In the genomic region with DNA sequence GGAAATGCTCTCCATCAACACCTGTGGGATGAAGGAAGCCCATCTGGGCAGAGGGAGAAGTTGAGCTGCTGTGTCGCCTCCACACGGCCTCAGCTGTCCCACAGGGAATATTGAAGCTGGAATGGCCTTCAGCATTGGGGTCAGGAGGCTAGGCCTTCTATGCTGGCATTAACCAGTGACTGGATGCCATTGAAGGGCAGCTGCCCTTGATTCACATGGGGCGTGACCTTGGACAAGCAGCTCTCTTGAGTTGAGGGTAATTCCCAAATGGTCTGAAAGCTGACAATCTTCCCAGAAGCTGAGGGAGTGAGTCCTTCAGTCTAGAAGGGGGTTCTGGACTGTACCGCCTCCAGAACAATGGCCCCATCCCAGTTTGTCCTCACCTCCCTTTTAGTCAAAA, we compare ENCODE assay signal across 9 cellular contexts. TPM values are rescaled to one million over a fixed set of nuclear protein-coding genes. Genes with fewer than 3 reads are reported as not detected.
DNase-seq lines count a peak whose midpoint lies in the region; ATAC-seq and TF ChIP-seq lines count a peak whose summit lies in the region.
"Had no signal": no experiment of that assay in that cellular context is flagged by ENCODE, and none has a peak within 500 bp of the region (broad histone marks: within the 10 kb centered on the region; RNA-seq: fewer than 3 reads in every experiment).

No MANE protein-coding gene starts in this region.

- H3K36me3 Mint-ChIP-seq in MCF 10A (ENCODE audit: insufficient read depth, unreplicated experiment) = peaks cover 92% of the 10 kb centered on the region

- peaks cover 29% of the 10 kb centered on the region for H3K4me1 Mint-ChIP-seq in MCF 10A (ENCODE audit: insufficient read depth, unreplicated experiment)

- peaks cover 17% of the 10 kb centered on the region for H3K79me2 ChIP-seq in mammary epithelial cell (ENCODE audit: insufficient read depth, low read length)

- no peak for TF ChIP-seq POLR2A in tibial nerve (IDR thresholded peaks at IDR 0.05)

- 87% methylated on average over 4 of the region's 4 CpGs for WGBS in mammary epithelial cell (ENCODE audit: low coverage, missing lambda C conversion rate)
- WGBS in tibial nerve, 2 donors = 34 to 50% methylated on average over 4 of the region's 4 CpGs

- TF ChIP-seq CTCF in MCF 10A (IDR thresholded peaks at IDR 0.05; ENCODE audit: unreplicated experiment) = no peak
- no peak for TF ChIP-seq CTCF in mammary epithelial cell (conservative IDR thresholded peaks at IDR 0.05 in 1 of 2, IDR thresholded peaks at IDR 0.05 in 1 of 2; ENCODE audit: extremely low read depth in 1 of 2, insufficient read depth in 1 of 2, low read depth in 1 of 2, low read length in 2 of 2)
- TF ChIP-seq CTCF in tibial nerve (IDR thresholded peaks at IDR 0.05) = no peak
- TF ChIP-seq CTCF in mucosa of descending colon (IDR thresholded peaks at IDR 0.05) = no peak

- H3K27ac ChIP-seq in mammary epithelial cell (ENCODE audit: insufficient read depth, low read depth, low read length) (no peak overlapping the region), mucosa of rectum (ENCODE audit: low read depth in 2 of 2, low read length in 2 of 2) (peak overlapping the region; percentile 95 to 97), tibial nerve (peak overlapping the region in 3 of 4 donors; percentile 85 to 94 (median 90))

- in situ Hi-C loops in mammary epithelial cell (cut with MboI; ENCODE audit: low sequenced_read_pairs in 2 of 2) = loop anchor here in 1 of 2 donors (25.0 kb wide), 1 partner anchor 168 kb away; no protein-coding TSS in a partner anchor

- H3K4me3 Mint-ChIP-seq in MCF 10A (ENCODE audit: unreplicated experiment) = peak overlapping the region; percentile 73

- peak overlapping the region; percentile 92 for H3K27ac Mint-ChIP-seq in MCF 10A (ENCODE audit: low read depth, unreplicated experiment)

- H3K9me3 ChIP-seq in mammary epithelial cell (replicated peaks; ENCODE audit: insufficient read depth, low read length) (no peaks in the 10 kb centered on the region), adipocyte (ENCODE audit: control insufficient read depth, low read length) (no peaks in the 10 kb centered on the region), mucosa of rectum (ENCODE audit: control insufficient read depth in 2 of 2, low read length in 2 of 2) (no peaks in the 10 kb centered on the region), tibial nerve (no peaks in the 10 kb centered on the region), mucosa of descending colon (no peaks in the 10 kb centered on the region)

- POLR2A ChIA-PET in MCF 10A (lab: Yijun Ruan, JAX) = interaction anchor here (1.1 to 1.5 kb wide), 3 partner anchors 13 to 31 kb away, joined by 3 to 7 read pairs (median 6); no protein-coding TSS in a partner anchor

- no peak for TF ChIP-seq EP300 in tibial nerve (IDR thresholded peaks at IDR 0.05)

- peaks cover 6% of the 10 kb centered on the region for H3K36me3 ChIP-seq in mammary epithelial cell (ENCODE audit: insufficient read depth, low read length)
- peaks cover 50% of the 10 kb centered on the region for H3K36me3 ChIP-seq in adipocyte (ENCODE audit: control insufficient read depth, insufficient read depth, low read length, severe bottlenecking)
- peaks cover 32 to 53% of the 10 kb centered on the region in 2 donors for H3K36me3 ChIP-seq in mucosa of rectum (ENCODE audit: control insufficient read depth in 2 of 2, insufficient read depth in 2 of 2, low read length in 2 of 2)
- H3K36me3 ChIP-seq in tibial nerve = peaks cover 0 to 36% (median 0%) of the 10 kb centered on the region in 3 donors
- no peaks in the 10 kb centered on the region for H3K36me3 ChIP-seq in mucosa of descending colon (ENCODE audit: low read depth)

- CTCF ChIA-PET in MCF 10A (lab: Yijun Ruan, JAX) (interaction anchor here (0.6 to 1.7 kb wide), 8 partner anchors 10 to 109 kb away, joined by 3 to 8 read pairs (median 4); no protein-coding TSS in a partner anchor), mammary epithelial cell (lab: Charles Lee; ENCODE audit: low non-redundant PET) (no interaction called here)

- no peak overlapping the region for H3K4me3 ChIP-seq in mammary epithelial cell (replicated peaks in 1 of 3; ENCODE audit: insufficient read depth in 1 of 3, low read depth in 2 of 3, low read length in 3 of 3)
- H3K4me3 ChIP-seq in adipocyte (ENCODE audit: low read length) = peak overlapping the region; percentile 52
- peak overlapping the region; percentile 62 to 65 for H3K4me3 ChIP-seq in mucosa of rectum (ENCODE audit: low read length in 2 of 2)
- H3K4me3 ChIP-seq in tibial nerve = no peak overlapping the region
- no peak overlapping the region for H3K4me3 ChIP-seq in mucosa of descending colon

- DNase-seq in MCF 10A (ENCODE audit: unreplicated experiment) (no peak), mammary epithelial cell (no peak), adipocyte (ENCODE audit: low read depth) (no peak), tibial nerve (ENCODE audit: low spot score in 2 of 2) (no peak), SKM-1 (lab: John Stamatoyannopoulos, UW; ENCODE audit: unreplicated experiment) (no peak), mucosa of descending colon (no peak)
- DNase-seq: NCI-H748 treated with DMSO at 0.1 percent for 48 hours had no signal

- H2AFZ ChIP-seq in mammary epithelial cell (ENCODE audit: low read depth, low read length) = no peak overlapping the region

- no peaks in the 10 kb centered on the region for H3K27me3 Mint-ChIP-seq in MCF 10A (ENCODE audit: insufficient read depth, unreplicated experiment)

- no peaks in the 10 kb centered on the region for H4K20me1 ChIP-seq in mammary epithelial cell (ENCODE audit: insufficient read depth, low read length)

- intact Hi-C loops in MCF 10A (cut with micrococcal nuclease) = no loop called here
- intact Hi-C loops in mammary epithelial cell (cut with micrococcal nuclease) = no loop called here
- intact Hi-C loops in mucosa of descending colon (cut with DNase I, micrococcal nuclease) = no loop called here

- H3K9me3 Mint-ChIP-seq in MCF 10A (ENCODE audit: unreplicated experiment) = no peaks in the 10 kb centered on the region

- no peak overlapping the region for H3K4me2 ChIP-seq in mammary epithelial cell (ENCODE audit: insufficient read depth, low read depth, low read length)

- BruUV-seq in MCF 10A (replicated peaks; lab: Mats Ljungman, UMichigan) = no TSS peak
- no TSS peak for BruUV-seq in mammary epithelial cell (replicated peaks; lab: Mats Ljungman, UMichigan)

- ATAC-seq in HG03095 (IDR thresholded peaks at IDR 0.05; ENCODE audit: unreplicated experiment) = no peak
- no peak for ATAC-seq in mucosa of descending colon

- H3K4me1 ChIP-seq in mammary epithelial cell (ENCODE audit: insufficient read depth, low read length) = peaks cover 28% of the 10 kb centered on the region
- H3K4me1 ChIP-seq in adipocyte (ENCODE audit: control insufficient read depth, insufficient read depth, low read length) = peaks cover 66% of the 10 kb centered on the region
- H3K4me1 ChIP-seq in mucosa of rectum (ENCODE audit: control insufficient read depth in 2 of 2, insufficient read depth in 2 of 2, low read length in 2 of 2) = peaks cover 43 to 47% of the 10 kb centered on the region in 2 donors
- H3K4me1 ChIP-seq in tibial nerve = peaks cover 5 to 95% (median 78%) of the 10 kb centered on the region in 4 donors
- peaks cover 45% of the 10 kb centered on the region for H3K4me1 ChIP-seq in mucosa of descending colon (ENCODE audit: low read depth)

- dilution Hi-C loops in mammary epithelial cell (cut with HindIII; ENCODE audit: low sequenced_read_pairs) = no loop called here

- no peaks in the 10 kb centered on the region for H3K27me3 ChIP-seq in mammary epithelial cell (ENCODE audit: insufficient read depth, low read length)
- H3K27me3 ChIP-seq in adipocyte (replicated peaks; ENCODE audit: control insufficient read depth, insufficient read depth, low read length) = no peaks in the 10 kb centered on the region
- H3K27me3 ChIP-seq in mucosa of rectum (ENCODE audit: control insufficient read depth in 2 of 2, insufficient read depth in 2 of 2, low read length in 2 of 2) = no peaks in the 10 kb centered on the region
- H3K27me3 ChIP-seq in tibial nerve = no peaks in the 10 kb centered on the region

- H3K9ac ChIP-seq in mammary epithelial cell (ENCODE audit: insufficient read depth, low read length) (no peak overlapping the region), adipocyte (ENCODE audit: low read length) (peak overlapping the region; percentile 95), mucosa of rectum (ENCODE audit: low read depth in 1 of 2, low read length in 2 of 2) (peak overlapping the region; percentile 65 to 74)

RNA-seq across cellular contexts. Expression of a gene that starts 6.7 kb away (rescaled TPM):
- total RNA-seq in MCF 10A (2022) (24.4 and 32.1 TPM in 2 replicates), mammary epithelial cell (10 to 100 TPM in 1 of 2 donors, 1 to 10 TPM in 1; 3.7 to 23.4 TPM), tibial nerve (10 to 100 TPM; 10.3 to 37.8 (median 18.0) TPM), mucosa of descending colon (100 to 1,000 TPM in 1 of 3 donors, 10 to 100 TPM in 2; 78.9 to 145 (median 90.6) TPM)
- polyA plus RNA-seq in mammary epithelial cell = 4.1 TPM
- polyA minus RNA-seq in mammary epithelial cell = 12.2 TPM

RNA-seq across cellular contexts. Expression of a gene that starts 22.5 kb away (rescaled TPM):
- total RNA-seq in MCF 10A (2022) (9.6 and 14.6 TPM in 2 replicates), mammary epithelial cell (10 to 100 TPM; 51.2 to 76.7 TPM), tibial nerve (not detected), mucosa of descending colon (10 to 100 TPM; 36.5 to 92.6 (median 59.1) TPM)
- 39.4 TPM for polyA plus RNA-seq in mammary epithelial cell
- 48.2 TPM for polyA minus RNA-seq in mammary epithelial cell

RNA-seq across cellular contexts. Expression of a gene that starts 53.7 kb away (rescaled TPM):
- 2.9 and 5.0 TPM in 2 replicates for total RNA-seq in MCF 10A (2022)
- total RNA-seq in mammary epithelial cell = 100 to 1,000 TPM; 114 to 120 TPM
- 45.1 TPM for polyA plus RNA-seq in mammary epithelial cell
- 51.0 TPM for polyA minus RNA-seq in mammary epithelial cell
- 100 to 1,000 TPM in 1 of 4 donors, 10 to 100 TPM in 3; 83.5 to 139 (median 90.9) TPM for total RNA-seq in tibial nerve
- 10 to 100 TPM; 16.3 to 25.1 (median 20.3) TPM for total RNA-seq in mucosa of descending colon

RNA-seq across cellular contexts. Expression of a gene that starts 56.3 kb away (rescaled TPM):
- total RNA-seq in MCF 10A (2022) = not detected in 2 replicates
- not detected for total RNA-seq in mammary epithelial cell
- polyA plus RNA-seq in mammary epithelial cell = not detected
- not detected for polyA minus RNA-seq in mammary epithelial cell
- total RNA-seq in tibial nerve = not detected
- under 1 TPM in 1 of 3 donors, not detected in 2; 0.17 TPM for total RNA-seq in mucosa of descending colon

Comparison
In these comparisons a context has a peak if more than half of its experiments do, and no peak if none do; other contexts are left out.
1. H3K4me3 ChIP-seq: peak in adipocyte (single experiment) and mucosa of rectum (2 of 2); none in mammary epithelial cell (0 of 3), tibial nerve (0 of 4) and mucosa of descending colon (single experiment).
2. RNA of a gene that starts 22.5 kb away (total RNA-seq): 51.2 to 76.7 TPM in mammary epithelial cell, 36.5 to 92.6 TPM in mucosa of descending colon and 9.6 to 14.6 TPM in MCF 10A; not detected in tibial nerve; every median in the first group is over 10 times any median in the second.